ENCODE assay signal across 10 cellular contexts in the genomic region with DNA sequence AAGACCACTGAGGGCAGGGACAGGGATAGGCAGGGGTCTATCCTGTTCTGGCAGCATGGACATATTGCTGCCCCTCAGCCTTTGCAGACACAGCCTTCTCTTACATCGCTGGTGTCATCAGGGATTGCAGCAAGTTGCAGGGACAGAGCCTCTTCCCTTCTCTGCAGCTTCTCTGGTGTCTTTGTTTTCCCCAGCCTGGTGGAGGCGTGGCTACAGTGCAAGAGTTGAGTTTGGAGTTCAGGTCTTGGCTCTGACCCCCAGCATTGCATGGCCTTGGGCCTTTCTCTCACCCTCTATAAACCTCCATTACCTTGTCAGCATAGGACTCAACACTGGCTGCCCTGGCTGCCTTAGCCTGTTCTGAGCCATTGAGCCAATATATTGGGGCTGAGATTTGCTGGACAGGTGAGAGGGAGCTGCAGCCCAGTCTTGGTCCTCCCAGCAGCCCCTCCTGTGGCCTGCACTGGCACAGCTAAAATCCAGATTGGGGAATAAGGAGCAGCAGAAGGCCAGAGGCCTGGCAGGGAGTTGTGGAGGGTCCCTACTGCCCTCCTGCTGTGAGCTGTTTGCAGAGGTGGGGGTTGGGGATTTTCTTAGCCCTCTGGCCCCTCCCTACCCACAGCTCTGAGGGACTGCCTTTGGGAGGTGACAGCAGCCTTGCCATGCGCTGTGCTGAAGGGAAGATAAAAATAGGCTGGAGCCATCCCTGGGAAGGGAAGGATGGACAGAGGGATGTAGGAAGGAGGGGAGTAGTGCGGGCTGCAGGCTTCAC. TPM values are rescaled to one million over a fixed set of nuclear protein-coding genes. Genes with fewer than 3 reads are reported as not detected.
DNase-seq lines count a peak whose midpoint lies in the region; ATAC-seq and TF ChIP-seq lines count a peak whose summit lies in the region.
"Had no signal": no experiment of that assay in that cellular context is flagged by ENCODE, and none has a peak within 500 bp of the region (broad histone marks: within the 10 kb centered on the region; RNA-seq: fewer than 3 reads in every experiment).

No MANE protein-coding gene starts in this region.

- ATAC-seq in GM19328 (IDR thresholded peaks at IDR 0.05; ENCODE audit: unreplicated experiment) (peak; percentile 1), HG02852 (IDR thresholded peaks at IDR 0.05; ENCODE audit: unreplicated experiment) (peak; percentile 4), naive B cell (ENCODE audit: low read depth in 2 of 2) (no peak), SK-N-SH treated with all-trans-retinoic acid at 6 μM for 48 hours (no peak), HG02759 (IDR thresholded peaks at IDR 0.05; ENCODE audit: unreplicated experiment) (no peak)
- ATAC-seq: body of pancreas, left lobe of liver had no signal

- peak; percentile 48 for DNase-seq in NCI-H69 (lab: John Stamatoyannopoulos, UW)
- no peak for DNase-seq in naive B cell
- DNase-seq in NCI-H2081 (lab: John Stamatoyannopoulos, UW): no peak
- DNase-seq: body of pancreas, NCI-H2227 treated with DMSO at 0.1 percent for 48 hours had no signal

- peaks cover 62 to 74% (median 74%) of the 10 kb centered on the region in 3 donors for H3K4me1 Mint-ChIP-seq in naive B cell

- H3K9me3 Mint-ChIP-seq in naive B cell: no peaks in the 10 kb centered on the region

- H3K36me3 Mint-ChIP-seq in naive B cell: peaks cover 0 to 6% of the 10 kb centered on the region in 2 donors

- peak overlapping the region in 6 of 8 donors; percentile 63 to 88 (median 72) for H3K4me3 Mint-ChIP-seq in naive B cell

- H3K27me3 Mint-ChIP-seq in naive B cell: no peaks in the 10 kb centered on the region

- peak overlapping the region in 4 of 6 donors; percentile 54 to 85 (median 80) for H3K27ac Mint-ChIP-seq in naive B cell

TF ChIP-seq in SK-N-SH treated with all-trans-retinoic acid at 6 μM for 48 hours, 23 proteins besides CTCF, POLR2A, EP300 and RAD21:
- no peak for TF ChIP-seq ZNF8 (CRISPR knock-in tag; IDR thresholded peaks at IDR 0.05)
- no peak for TF ChIP-seq POU6F1 (CRISPR knock-in tag; IDR thresholded peaks at IDR 0.05; ENCODE audit: borderline replicate concordance, low read depth)
- TF ChIP-seq, protein P1, sequence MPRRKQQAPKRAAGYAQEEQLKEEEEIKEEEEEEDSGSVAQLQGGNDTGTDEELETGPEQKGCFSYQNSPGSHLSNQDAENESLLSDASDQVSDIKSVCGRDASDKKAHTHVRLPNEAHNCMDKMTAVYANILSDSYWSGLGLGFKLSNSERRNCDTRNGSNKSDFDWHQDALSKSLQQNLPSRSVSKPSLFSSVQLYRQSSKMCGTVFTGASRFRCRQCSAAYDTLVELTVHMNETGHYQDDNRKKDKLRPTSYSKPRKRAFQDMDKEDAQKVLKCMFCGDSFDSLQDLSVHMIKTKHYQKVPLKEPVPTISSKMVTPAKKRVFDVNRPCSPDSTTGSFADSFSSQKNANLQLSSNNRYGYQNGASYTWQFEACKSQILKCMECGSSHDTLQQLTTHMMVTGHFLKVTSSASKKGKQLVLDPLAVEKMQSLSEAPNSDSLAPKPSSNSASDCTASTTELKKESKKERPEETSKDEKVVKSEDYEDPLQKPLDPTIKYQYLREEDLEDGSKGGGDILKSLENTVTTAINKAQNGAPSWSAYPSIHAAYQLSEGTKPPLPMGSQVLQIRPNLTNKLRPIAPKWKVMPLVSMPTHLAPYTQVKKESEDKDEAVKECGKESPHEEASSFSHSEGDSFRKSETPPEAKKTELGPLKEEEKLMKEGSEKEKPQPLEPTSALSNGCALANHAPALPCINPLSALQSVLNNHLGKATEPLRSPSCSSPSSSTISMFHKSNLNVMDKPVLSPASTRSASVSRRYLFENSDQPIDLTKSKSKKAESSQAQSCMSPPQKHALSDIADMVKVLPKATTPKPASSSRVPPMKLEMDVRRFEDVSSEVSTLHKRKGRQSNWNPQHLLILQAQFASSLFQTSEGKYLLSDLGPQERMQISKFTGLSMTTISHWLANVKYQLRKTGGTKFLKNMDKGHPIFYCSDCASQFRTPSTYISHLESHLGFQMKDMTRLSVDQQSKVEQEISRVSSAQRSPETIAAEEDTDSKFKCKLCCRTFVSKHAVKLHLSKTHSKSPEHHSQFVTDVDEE (CRISPR knock-in tag; IDR thresholded peaks at IDR 0.05): no peak
- no peak for TF ChIP-seq ZNF565 (CRISPR knock-in tag; conservative IDR thresholded peaks at IDR 0.05; ENCODE audit: low read depth)
- TF ChIP-seq PPARA (CRISPR knock-in tag; IDR thresholded peaks at IDR 0.05; ENCODE audit: borderline replicate concordance): no peak
- TF ChIP-seq ARNTL (CRISPR knock-in tag; IDR thresholded peaks at IDR 0.05; ENCODE audit: borderline replicate concordance, low read depth): no peak
- TF ChIP-seq ZFP30 (CRISPR knock-in tag; IDR thresholded peaks at IDR 0.05): no peak
- TF ChIP-seq ISL1 (CRISPR knock-in tag; IDR thresholded peaks at IDR 0.05): no peak
- TF ChIP-seq TOX (CRISPR knock-in tag; IDR thresholded peaks at IDR 0.05; ENCODE audit: borderline replicate concordance): no peak
- TF ChIP-seq BACH2 (CRISPR knock-in tag; IDR thresholded peaks at IDR 0.05; ENCODE audit: borderline replicate concordance): no peak
- TF ChIP-seq SNAI2 (CRISPR knock-in tag; IDR thresholded peaks at IDR 0.05): no peak
- TF ChIP-seq GLIS3 (CRISPR knock-in tag; IDR thresholded peaks at IDR 0.05): no peak
- TF ChIP-seq ESRRG (CRISPR knock-in tag; IDR thresholded peaks at IDR 0.05): no peak
- no peak for TF ChIP-seq CREB5 (CRISPR knock-in tag; IDR thresholded peaks at IDR 0.05; ENCODE audit: low read depth)
- TF ChIP-seq, protein P2, sequence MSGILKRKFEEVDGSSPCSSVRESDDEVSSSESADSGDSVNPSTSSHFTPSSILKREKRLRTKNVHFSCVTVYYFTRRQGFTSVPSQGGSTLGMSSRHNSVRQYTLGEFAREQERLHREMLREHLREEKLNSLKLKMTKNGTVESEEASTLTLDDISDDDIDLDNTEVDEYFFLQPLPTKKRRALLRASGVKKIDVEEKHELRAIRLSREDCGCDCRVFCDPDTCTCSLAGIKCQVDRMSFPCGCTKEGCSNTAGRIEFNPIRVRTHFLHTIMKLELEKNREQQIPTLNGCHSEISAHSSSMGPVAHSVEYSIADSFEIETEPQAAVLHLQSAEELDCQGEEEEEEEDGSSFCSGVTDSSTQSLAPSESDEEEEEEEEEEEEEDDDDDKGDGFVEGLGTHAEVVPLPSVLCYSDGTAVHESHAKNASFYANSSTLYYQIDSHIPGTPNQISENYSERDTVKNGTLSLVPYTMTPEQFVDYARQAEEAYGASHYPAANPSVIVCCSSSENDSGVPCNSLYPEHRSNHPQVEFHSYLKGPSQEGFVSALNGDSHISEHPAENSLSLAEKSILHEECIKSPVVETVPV (CRISPR knock-in tag; IDR thresholded peaks at IDR 0.05): no peak
- TF ChIP-seq ZFP3 (CRISPR knock-in tag; IDR thresholded peaks at IDR 0.05): no peak
- TF ChIP-seq TCF4 (CRISPR knock-in tag; IDR thresholded peaks at IDR 0.05; ENCODE audit: borderline replicate concordance): no peak
- TF ChIP-seq CSDC2 (CRISPR knock-in tag; IDR thresholded peaks at IDR 0.05): no peak
- no peak for TF ChIP-seq ZNF70 (CRISPR knock-in tag; IDR thresholded peaks at IDR 0.05)

RNA-seq across cellular contexts. Expression of gene EHD3, which starts 22.8 kb away (rescaled TPM):
- 10 to 100 TPM in 3 of 6 donors, 1 to 10 TPM in 3; 5.9 to 13.6 (median 10.0) TPM for polyA plus RNA-seq in naive B cell (ENCODE audit: low read depth in 6 of 6)

RNA-seq across cellular contexts. Expression of gene CAPN14, which starts 39.5 kb away (rescaled TPM):
- polyA plus RNA-seq in naive B cell (ENCODE audit: low read depth in 6 of 6): 1 to 10 TPM in 3 of 6 donors, under 1 TPM in 2, not detected in 1; 0.30 to 1.3 (median 1.1) TPM

Comparison
In these comparisons a context has a peak if more than half of its experiments do, and no peak if none do; other contexts are left out.
1. ATAC-seq: peak in GM19328 (single experiment) and HG02852 (single experiment); none in naive B cell (0 of 2), SK-N-SH treated with all-trans-retinoic acid at 6 μM for 48 hours (single experiment) and HG02759 (single experiment).